ENCODE assay signal across 13 cellular contexts in genomic region chr18:48921305-48922202, GRCh38. TPM values are rescaled to one million over a fixed set of nuclear protein-coding genes. Genes with fewer than 3 reads are reported as not detected.
DNase-seq lines count a peak whose midpoint lies in the region; ATAC-seq and TF ChIP-seq lines count a peak whose summit lies in the region.
"Had no signal": no experiment of that assay in that cellular context is flagged by ENCODE, and none has a peak within 500 bp of the region (broad histone marks: within the 10 kb centered on the region; RNA-seq: fewer than 3 reads in every experiment).

No MANE protein-coding gene starts in this region.

- ATAC-seq in left ventricle myocardium superior = no peak
- no peak for ATAC-seq in natural killer cell treated with Interleukin-12 subunit alpha and Interleukin-12 subunit beta and Interleukin-15 and Interleukin-18, amount 100 ng/mL, for 72 hours
- ATAC-seq in upper lobe of left lung (ENCODE audit: low FRiP score in 2 of 2) = no peak
- no peak for ATAC-seq in HG03520 (IDR thresholded peaks at IDR 0.05; ENCODE audit: unreplicated experiment)

- no peak for TF ChIP-seq EP300 in upper lobe of left lung (IDR thresholded peaks at IDR 0.05)

- H3K4me3 ChIP-seq in cardiac muscle cell (no peak overlapping the region), coronary artery (no peak overlapping the region), upper lobe of left lung (no peak overlapping the region), thyroid gland (replicated peaks in 1 of 3) (no peak overlapping the region)

- H3K4me3 Mint-ChIP-seq in natural killer cell treated with Interleukin-12 subunit alpha and Interleukin-12 subunit beta and Interleukin-15 and Interleukin-18, amount 100 ng/mL, for 72 hours = no peak overlapping the region
- H3K4me3 Mint-ChIP-seq: activated CD4-positive, alpha-beta memory T cell treated with anti-CD3 and anti-CD28 coated beads for 36 hours had no signal

- DNase-seq in cardiac muscle cell (ENCODE audit: low read depth in 1 of 2, low spot score in 1 of 2) (no peak), left ventricle myocardium superior (no peak), coronary artery (ENCODE audit: low spot score) (peak; percentile 72), upper lobe of left lung (no peak), thyroid gland (no peak), NOMO-1 treated with dmso at 0.1 percent for 144 hours (lab: John Stamatoyannopoulos, UW; ENCODE audit: unreplicated experiment) (no peak)
- DNase-seq in natural killer cell treated with Interleukin-12 subunit alpha and Interleukin-12 subunit beta and Interleukin-15 and Interleukin-18, amount 100 ng/mL, for 72 hours (ENCODE audit: low spot score) = no peak
- DNase-seq: activated CD4-positive, alpha-beta memory T cell treated with anti-CD3 and anti-CD28 coated beads for 36 hours; DMS53; midbrain; NCI-H2029 had no signal

- H3K27me3 Mint-ChIP-seq in natural killer cell treated with Interleukin-12 subunit alpha and Interleukin-12 subunit beta and Interleukin-15 and Interleukin-18, amount 100 ng/mL, for 72 hours = no peaks in the 10 kb centered on the region
- H3K27me3 Mint-ChIP-seq: activated CD4-positive, alpha-beta memory T cell treated with anti-CD3 and anti-CD28 coated beads for 36 hours had no signal

- H3K36me3 Mint-ChIP-seq in natural killer cell treated with Interleukin-12 subunit alpha and Interleukin-12 subunit beta and Interleukin-15 and Interleukin-18, amount 100 ng/mL, for 72 hours = peaks cover 17% of the 10 kb centered on the region

- H3K9me3 Mint-ChIP-seq in natural killer cell treated with Interleukin-12 subunit alpha and Interleukin-12 subunit beta and Interleukin-15 and Interleukin-18, amount 100 ng/mL, for 72 hours = no peaks in the 10 kb centered on the region
- H3K9me3 Mint-ChIP-seq: activated CD4-positive, alpha-beta memory T cell treated with anti-CD3 and anti-CD28 coated beads for 36 hours had no signal

- intact Hi-C loops in left ventricle myocardium superior (cut with micrococcal nuclease) = no loop called here
- intact Hi-C loops in thyroid gland (cut with DNase I) = no loop called here

- H3K27ac Mint-ChIP-seq in natural killer cell treated with Interleukin-12 subunit alpha and Interleukin-12 subunit beta and Interleukin-15 and Interleukin-18, amount 100 ng/mL, for 72 hours = peak overlapping the region; percentile 93 to 96
- H3K27ac Mint-ChIP-seq: activated CD4-positive, alpha-beta memory T cell treated with anti-CD3 and anti-CD28 coated beads for 36 hours had no signal

- H3K27me3 ChIP-seq in cardiac muscle cell = no peaks in the 10 kb centered on the region
- no peaks in the 10 kb centered on the region for H3K27me3 ChIP-seq in upper lobe of left lung
- no peaks in the 10 kb centered on the region for H3K27me3 ChIP-seq in thyroid gland
- H3K27me3 ChIP-seq: adrenal gland had no signal

- peaks cover 10% of the 10 kb centered on the region for H3K36me3 ChIP-seq in cardiac muscle cell
- H3K36me3 ChIP-seq in upper lobe of left lung = peaks cover 0 to 24% (median 16%) of the 10 kb centered on the region in 4 donors
- peaks cover 11 to 13% of the 10 kb centered on the region in 2 donors for H3K36me3 ChIP-seq in thyroid gland

- TF ChIP-seq POLR2A in upper lobe of left lung (IDR thresholded peaks at IDR 0.05) (no peak), thyroid gland (IDR thresholded peaks at IDR 0.05) (no peak)

- H3K27ac ChIP-seq in cardiac muscle cell (peak overlapping the region; percentile 59), coronary artery (peak overlapping the region; percentile 34 to 90), upper lobe of left lung (peak overlapping the region in 3 of 4 donors; percentile 52 to 90 (median 83)), thyroid gland (no peak overlapping the region)

- 85% methylated on average over 30 to 33 of the region's 34 CpGs for WGBS in upper lobe of left lung, 2 donors
- 86 to 90% methylated on average over 31 to 33 of the region's 34 CpGs for WGBS in thyroid gland, 2 donors

- peaks cover 22% of the 10 kb centered on the region for H3K4me1 ChIP-seq in cardiac muscle cell (ENCODE audit: low read depth)
- H3K4me1 ChIP-seq in upper lobe of left lung = peaks cover 71 to 91% (median 91%) of the 10 kb centered on the region in 4 donors
- peaks cover 14 to 56% of the 10 kb centered on the region in 2 donors for H3K4me1 ChIP-seq in thyroid gland

- H3K9me3 ChIP-seq in cardiac muscle cell (ENCODE audit: low read depth) = no peaks in the 10 kb centered on the region
- H3K9me3 ChIP-seq in upper lobe of left lung = no peaks in the 10 kb centered on the region
- no peaks in the 10 kb centered on the region for H3K9me3 ChIP-seq in thyroid gland
- H3K9me3 ChIP-seq: adrenal gland had no signal

- TF ChIP-seq CTCF in cardiac muscle cell (IDR thresholded peaks at IDR 0.05; ENCODE audit: low read depth, low read length) = no peak
- TF ChIP-seq CTCF in coronary artery (IDR thresholded peaks at IDR 0.05) = no peak
- no peak for TF ChIP-seq CTCF in upper lobe of left lung (IDR thresholded peaks at IDR 0.05)
- TF ChIP-seq CTCF in thyroid gland (IDR thresholded peaks at IDR 0.05) = no peak

- H3K4me1 Mint-ChIP-seq in natural killer cell treated with Interleukin-12 subunit alpha and Interleukin-12 subunit beta and Interleukin-15 and Interleukin-18, amount 100 ng/mL, for 72 hours (ENCODE audit: low read depth in 2 of 2) = peaks cover 67 to 72% of the 10 kb centered on the region in 2 donors

RNA-seq across cellular contexts. Expression of gene SMAD7, which starts 29.2 kb away (rescaled TPM):
- total RNA-seq in cardiac muscle cell (93.1 and 129 TPM in 2 replicates), left ventricle myocardium superior (13.8 TPM), upper lobe of left lung (10 to 100 TPM; 39.6 to 89.0 (median 61.5) TPM), thyroid gland (10 to 100 TPM; 40.1 to 69.3 (median 59.2) TPM)
- 60.1 and 80.8 TPM in 2 replicates for polyA plus RNA-seq in cardiac muscle cell
- total RNA-seq in natural killer cell treated with Interleukin-12 subunit alpha and Interleukin-12 subunit beta and Interleukin-15 and Interleukin-18, amount 100 ng/mL, for 72 hours = 10 to 100 TPM; 49.1 to 85.8 TPM

Comparison
In these comparisons a context has a peak if more than half of its experiments do, and no peak if none do; other contexts are left out.
1. H3K27ac ChIP-seq: peak in cardiac muscle cell (single experiment), coronary artery (2 of 2) and upper lobe of left lung (3 of 4); none in thyroid gland (0 of 3).